Comparison of ENCODE assay signal across 12 cellular contexts in the genomic region with DNA sequence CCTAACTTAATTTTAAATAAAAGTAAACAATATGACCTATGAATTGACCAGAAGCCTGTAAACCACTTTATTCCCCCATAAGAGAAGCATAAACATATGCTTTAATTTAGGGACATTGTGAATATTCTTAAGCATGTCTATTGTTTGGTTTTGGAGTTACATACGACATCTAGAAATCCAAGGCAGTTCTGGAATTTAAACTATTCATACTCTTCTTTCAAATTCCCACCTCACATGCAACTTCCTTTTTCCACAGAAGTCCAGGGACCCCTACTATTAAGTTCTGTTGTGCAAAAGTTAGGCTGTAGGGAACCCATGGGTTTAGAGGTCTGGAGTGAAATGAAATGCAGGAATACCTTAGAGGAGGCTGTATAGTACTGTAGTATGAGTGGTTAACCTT. TPM values are rescaled to one million over a fixed set of nuclear protein-coding genes. Genes with fewer than 3 reads are reported as not detected.
DNase-seq lines count a peak whose midpoint lies in the region; ATAC-seq and TF ChIP-seq lines count a peak whose summit lies in the region.
"Had no signal": no experiment of that assay in that cellular context is flagged by ENCODE, and none has a peak within 500 bp of the region (broad histone marks: within the 10 kb centered on the region; RNA-seq: fewer than 3 reads in every experiment).

No MANE protein-coding gene starts in this region.

- in situ Hi-C loops in HAP-1 (cut with MboI; ENCODE audit: low sequenced_read_pairs) (no loop called here), astrocyte of the spinal cord (cut with HindIII; ENCODE audit: low sequenced_read_pairs) (no loop called here)

- H3K27ac ChIP-seq in ACC112 (ENCODE audit: low read depth, low read length) (no peak overlapping the region), lower lobe of right lung (no peak overlapping the region)
- no peak overlapping the region for H3K27ac ChIP-seq in effector memory CD4-positive, alpha-beta T cell (ENCODE audit: insufficient read depth, low read length, poor library complexity, severe bottlenecking)

- H3K4me3 ChIP-seq in ACC112 (ENCODE audit: low read depth, low read length), result peak overlapping the region; percentile 98
- peak overlapping the region; percentile 9; the same call in 1 of the 2 replicates for H3K4me3 ChIP-seq in HAP-1
- peak overlapping the region; percentile 23 for H3K4me3 ChIP-seq in astrocyte of the spinal cord (ENCODE audit: low read depth, low read length)
- H3K4me3 ChIP-seq in lower lobe of right lung, result peak overlapping the region; percentile 96
- H3K4me3 ChIP-seq in effector memory CD4-positive, alpha-beta T cell (ENCODE audit: insufficient read depth, low read depth, low read length, poor library complexity, severe bottlenecking), result no peak overlapping the region

- H3K9me3 Mint-ChIP-seq in progenitor cell of endocrine pancreas (ENCODE audit: low read depth), result peaks cover 22% of the 10 kb centered on the region

- no peak for TF ChIP-seq CTCF in astrocyte of the spinal cord (IDR thresholded peaks at IDR 0.05; ENCODE audit: low read depth, low read length)
- TF ChIP-seq CTCF in lower lobe of right lung (IDR thresholded peaks at IDR 0.05), result no peak
- no peak for TF ChIP-seq CTCF in progenitor cell of endocrine pancreas (IDR thresholded peaks at IDR 0.05; ENCODE audit: unreplicated experiment)

- peaks cover 75% of the 10 kb centered on the region for H3K79me2 ChIP-seq in ACC112 (ENCODE audit: control insufficient read depth, insufficient read depth, low read length, unreplicated experiment)

- ATAC-seq in lower lobe of right lung, result no peak

- H3K4me3 Mint-ChIP-seq in progenitor cell of endocrine pancreas (ENCODE audit: low read depth), result no peak overlapping the region

- no peak overlapping the region for H3K27ac Mint-ChIP-seq in progenitor cell of endocrine pancreas

- H3K4me1 ChIP-seq in ACC112 (ENCODE audit: control insufficient read depth, insufficient read depth, low read length, unreplicated experiment) (peaks cover 33% of the 10 kb centered on the region), HAP-1 (peaks cover 12% of the 10 kb centered on the region), lower lobe of right lung (peaks cover 55% of the 10 kb centered on the region)
- H3K4me1 ChIP-seq in effector memory CD4-positive, alpha-beta T cell (ENCODE audit: control insufficient read depth, insufficient read depth, low read length, poor library complexity, severe bottlenecking), result peaks cover 12% of the 10 kb centered on the region

- no peak overlapping the region for H2AFZ ChIP-seq in ACC112 (ENCODE audit: low read length, unreplicated experiment)

- H3K36me3 ChIP-seq in ACC112 (ENCODE audit: insufficient read depth, low read length) (peaks cover 15% of the 10 kb centered on the region; the same call in 1 of the 2 replicates), HAP-1 (replicated peaks) (no peaks in the 10 kb centered on the region; the same call in 1 of the 2 replicates), lower lobe of right lung (no peaks in the 10 kb centered on the region)
- no peaks in the 10 kb centered on the region for H3K36me3 ChIP-seq in effector memory CD4-positive, alpha-beta T cell (ENCODE audit: control insufficient read depth, insufficient read depth, low read length)
- H3K36me3 ChIP-seq: uterus had no signal

- peaks cover 23% of the 10 kb centered on the region for H3K4me1 Mint-ChIP-seq in progenitor cell of endocrine pancreas (ENCODE audit: low read depth)

- intact Hi-C loops in lower lobe of right lung (cut with DNase I), result no loop called here

- H3K27me3 Mint-ChIP-seq in progenitor cell of endocrine pancreas, result no peaks in the 10 kb centered on the region

- peaks cover 17% of the 10 kb centered on the region for H3K36me3 Mint-ChIP-seq in progenitor cell of endocrine pancreas (ENCODE audit: insufficient read depth)

- DNase-seq in HAP-1 (ENCODE audit: low spot score in 2 of 2) (peak in 1 of 2 experiments; percentile 23), astrocyte of the spinal cord (ENCODE audit: low read depth, low spot score) (no peak), lower lobe of right lung (no peak), DMS53 treated with DMSO at 0.1 percent for 48 hours (lab: John Stamatoyannopoulos, UW; ENCODE audit: unreplicated experiment) (no peak), Kasumi-1 (lab: John Stamatoyannopoulos, UW) (no peak), progenitor cell of endocrine pancreas (ENCODE audit: low spot score, unreplicated experiment) (no peak)
- no peak for DNase-seq in effector memory CD4-positive, alpha-beta T cell
- DNase-seq: activated T-cell treated with anti-CD3 and anti-CD28 coated beads, Interleukin-2, amount 50 U/mL, for 48 hours; NCI-H524 treated with DMSO at 0.1 percent for 48 hours; stimulated activated CD4-positive, alpha-beta T cell treated with anti-CD3 and anti-CD28 coated beads, Interleukin-4, amount 100 ng/mL, for 24 hours; uterus had no signal

- H3K9me3 ChIP-seq in HAP-1, result peaks cover 6% of the 10 kb centered on the region
- peaks cover 6% of the 10 kb centered on the region for H3K9me3 ChIP-seq in lower lobe of right lung
- no peaks in the 10 kb centered on the region for H3K9me3 ChIP-seq in effector memory CD4-positive, alpha-beta T cell (ENCODE audit: control insufficient read depth, low read length)
- H3K9me3 ChIP-seq: uterus had no signal

- H3K27me3 ChIP-seq in ACC112 (ENCODE audit: insufficient read depth, low read length) (no peaks in the 10 kb centered on the region), HAP-1 (ENCODE audit: low read depth) (no peaks in the 10 kb centered on the region), lower lobe of right lung (ENCODE audit: low read depth) (no peaks in the 10 kb centered on the region)
- H3K27me3 ChIP-seq in effector memory CD4-positive, alpha-beta T cell (replicated peaks; ENCODE audit: control insufficient read depth, insufficient read depth, low read length, poor library complexity, severe bottlenecking), result no peaks in the 10 kb centered on the region
- H3K27me3 ChIP-seq: uterus had no signal

RNA-seq across cellular contexts. Expression of a gene that starts 2.1 kb away (rescaled TPM):
- total RNA-seq in lower lobe of right lung (20.5 TPM), progenitor cell of endocrine pancreas (24.2 and 25.1 TPM in 2 replicates)
